Comparison of ENCODE assay signal across 1 cellular context in the genomic region with DNA sequence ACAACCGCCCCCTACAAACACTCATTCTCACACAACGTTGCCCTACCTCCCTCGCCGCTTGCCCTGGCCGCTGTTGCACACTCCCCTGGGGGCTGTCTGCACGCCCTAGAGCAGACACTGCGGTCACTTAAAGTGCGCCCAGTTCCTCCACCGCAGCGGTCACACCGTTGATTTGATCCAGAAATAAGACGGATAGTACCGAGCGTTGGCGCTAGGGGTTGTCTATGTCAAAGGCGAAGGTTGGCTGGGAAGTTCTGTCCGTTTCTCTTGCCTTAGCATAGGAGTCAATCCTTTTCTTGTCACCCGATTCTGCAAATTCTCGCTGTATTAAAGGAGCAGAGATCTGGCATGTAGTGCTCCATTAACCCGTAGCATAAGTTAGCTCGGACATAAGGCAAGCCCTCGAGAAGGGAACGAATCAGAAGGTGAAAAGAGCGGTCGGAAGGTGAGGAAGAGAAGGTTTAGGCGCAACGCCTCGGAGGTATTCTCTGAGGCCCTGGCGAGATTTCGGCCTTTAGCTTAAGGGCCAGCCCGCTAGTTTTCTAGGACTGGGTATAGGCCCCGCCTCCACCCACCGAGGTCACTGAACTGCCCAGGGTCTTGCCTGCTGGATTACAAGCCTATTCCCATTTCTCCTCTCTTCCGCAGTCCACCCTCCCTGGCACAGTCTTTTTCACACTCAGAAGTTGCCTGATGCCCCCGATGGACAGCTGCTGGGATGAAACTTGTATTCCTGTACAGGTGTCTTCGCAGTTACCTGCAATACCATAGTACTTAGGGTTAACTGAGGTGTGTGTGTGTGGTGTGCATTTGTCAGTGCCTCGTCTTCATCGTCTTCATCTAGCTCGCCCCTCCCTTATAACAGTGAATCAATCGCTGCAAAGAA.
TF ChIP-seq lines count a peak whose summit lies in the region.

No MANE protein-coding gene starts in this region.

TF ChIP-seq in SK-N-SH treated with all-trans-retinoic acid at 6 μM for 48 hours, 23 proteins besides CTCF, POLR2A, EP300 and RAD21 (continued from another document):
- TF ChIP-seq ZC3H10 (CRISPR knock-in tag; IDR thresholded peaks at IDR 0.05) (no peak), TCF4 (CRISPR knock-in tag; IDR thresholded peaks at IDR 0.05; ENCODE audit: borderline replicate concordance) (no peak)
TF ChIP-seq in SK-N-SH treated with all-trans-retinoic acid at 6 μM for 48 hours: peak in this region for 0.
